In genomic region chr1:53766766-53767409, GRCh38 we compare ENCODE assay signal across 13 cellular contexts. TPM values are rescaled to one million over a fixed set of nuclear protein-coding genes. Genes with fewer than 3 reads are reported as not detected.
DNase-seq lines count a peak whose midpoint lies in the region; ATAC-seq and TF ChIP-seq lines count a peak whose summit lies in the region.
"Had no signal": no experiment of that assay in that cellular context is flagged by ENCODE, and none has a peak within 500 bp of the region (broad histone marks: within the 10 kb centered on the region; RNA-seq: fewer than 3 reads in every experiment).

No MANE protein-coding gene starts in this region.

- intact Hi-C loops in naive thymus-derived CD4-positive, alpha-beta T cell (cut with micrococcal nuclease), result no loop called here

- peak overlapping the region in 2 of 10 donors; percentile 13 to 77 for H3K4me3 Mint-ChIP-seq in naive thymus-derived CD4-positive, alpha-beta T cell

- H3K27ac Mint-ChIP-seq in naive thymus-derived CD4-positive, alpha-beta T cell, result peak overlapping the region in 1 of 9 donors; percentile 93

- no peak for TF ChIP-seq CTCF in astrocyte of the spinal cord (IDR thresholded peaks at IDR 0.05; ENCODE audit: low read depth, low read length)

- in situ Hi-C loops in astrocyte of the spinal cord (cut with HindIII; ENCODE audit: low sequenced_read_pairs), result no loop called here
- in situ Hi-C loops in KBM-7 (cut with MboI; ENCODE audit: low pct_unique_long_range_greater_than_20kb, low sequenced_read_pairs), result no loop called here

- peaks cover 0 to 29% (median 0%) of the 10 kb centered on the region in 7 donors for H3K4me1 Mint-ChIP-seq in naive thymus-derived CD4-positive, alpha-beta T cell

- peaks cover 0 to 11% (median 0%) of the 10 kb centered on the region in 3 experiments for H3K36me3 ChIP-seq in naive thymus-derived CD4-positive, alpha-beta T cell (ENCODE audit: control insufficient read depth in 2 of 3, insufficient read depth in 3 of 3, low read length in 3 of 3)

- ATAC-seq in naive thymus-derived CD4-positive, alpha-beta T cell, result no peak
- ATAC-seq: mucosa of descending colon had no signal

- peaks cover 0 to 16% (median 4%) of the 10 kb centered on the region in 11 donors for H3K9me3 Mint-ChIP-seq in naive thymus-derived CD4-positive, alpha-beta T cell

- H3K36me3 Mint-ChIP-seq in naive thymus-derived CD4-positive, alpha-beta T cell, result peaks cover 3 to 77% (median 52%) of the 10 kb centered on the region in 5 donors

- no peaks in the 10 kb centered on the region for H3K9me3 ChIP-seq in naive thymus-derived CD4-positive, alpha-beta T cell (ENCODE audit: control insufficient read depth in 2 of 3, low read length in 3 of 3)
- H3K9me3 ChIP-seq: mucosa of descending colon had no signal

- H3K27ac ChIP-seq in naive thymus-derived CD4-positive, alpha-beta T cell (ENCODE audit: low read depth, low read length), result no peak overlapping the region

- no peaks in the 10 kb centered on the region for H3K4me1 ChIP-seq in naive thymus-derived CD4-positive, alpha-beta T cell (ENCODE audit: control insufficient read depth in 2 of 2, insufficient read depth in 2 of 2, low read length in 2 of 2)

- H3K27me3 Mint-ChIP-seq in naive thymus-derived CD4-positive, alpha-beta T cell, result no peaks in the 10 kb centered on the region

- CTCF ChIA-PET in naive thymus-derived CD4-positive, alpha-beta T cell (lab: Charles Lee), result no interaction called here

- no peaks in the 10 kb centered on the region for H3K27me3 ChIP-seq in naive thymus-derived CD4-positive, alpha-beta T cell (ENCODE audit: control insufficient read depth in 2 of 2, insufficient read depth in 2 of 2, low read length in 2 of 2)

- DNase-seq in AG20443 (ENCODE audit: low spot score) (peak; percentile 50), HCEC 1CT (peak; percentile 69), astrocyte of the spinal cord (ENCODE audit: low read depth, low spot score) (peak; percentile 70), kidney tubule cell (ENCODE audit: low spot score) (peak; percentile 35), COLO668 (lab: John Stamatoyannopoulos, UW; ENCODE audit: unreplicated experiment) (no peak), NCI-H2029 (lab: John Stamatoyannopoulos, UW) (no peak), KBM-7 (no peak)
- no peak for DNase-seq in naive thymus-derived CD4-positive, alpha-beta T cell
- DNase-seq: activated effector memory CD4-positive, alpha-beta T cell treated with Interleukin-2 at 50 U/mL for 16 hours; DMS79 treated with DMSO at 0.1 percent for 48 hours; mucosa of descending colon; NCI-H446 treated with DMSO at 0.1 percent for 48 hours; SW 1271 had no signal

- POLR2A ChIA-PET in naive thymus-derived CD4-positive, alpha-beta T cell (lab: Charles Lee), result interaction anchor here (0.6 kb wide), 1 partner anchor 22 kb away, joined by 4 read pairs; no protein-coding TSS in a partner anchor

- H3K4me3 ChIP-seq in astrocyte of the spinal cord (ENCODE audit: low read depth, low read length), result no peak overlapping the region
- no peak overlapping the region for H3K4me3 ChIP-seq in naive thymus-derived CD4-positive, alpha-beta T cell (ENCODE audit: low read length)
- H3K4me3 ChIP-seq: mucosa of descending colon had no signal

RNA-seq across cellular contexts. Expression of gene GLIS1, which starts 27.9 kb away (rescaled TPM):
- not detected for total RNA-seq in naive thymus-derived CD4-positive, alpha-beta T cell
- polyA plus RNA-seq in naive thymus-derived CD4-positive, alpha-beta T cell, result not detected

Comparison
In these comparisons a context has a peak if more than half of its experiments do, and no peak if none do; other contexts are left out.
1. DNase-seq: peak in AG20443 (single experiment), HCEC 1CT (single experiment), astrocyte of the spinal cord (single experiment) and kidney tubule cell (single experiment); none in COLO668 (single experiment), NCI-H2029 (single experiment), naive thymus-derived CD4-positive, alpha-beta T cell (0 of 9) and KBM-7 (single experiment).